ENCODE assay signal across 9 cellular contexts in the genomic region with DNA sequence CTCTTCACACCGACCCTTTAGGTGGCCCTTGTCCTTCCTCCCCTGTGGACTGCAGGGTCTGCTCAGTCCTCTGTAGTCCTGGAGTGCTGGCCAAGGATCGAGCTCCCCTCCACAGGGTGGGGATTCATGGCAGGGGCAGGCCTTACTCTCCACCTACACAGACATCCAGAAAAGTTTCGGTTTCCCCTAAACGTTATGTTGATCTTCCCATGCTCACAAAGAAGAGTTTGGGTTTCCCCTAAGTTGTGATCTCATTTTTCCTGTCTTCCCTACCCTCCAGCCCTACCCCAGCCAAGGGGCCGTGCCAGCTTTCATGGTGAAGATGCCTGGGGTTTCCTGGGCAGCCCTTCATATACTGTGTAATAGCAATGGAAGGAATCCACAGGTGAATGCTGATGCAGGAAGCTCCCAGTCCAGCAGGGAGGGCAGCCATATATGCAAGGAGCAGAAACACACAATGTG.
A peak's percentile ranks its signal among the peaks of the same experiment; 100 is the strongest.
DNase-seq lines count a peak whose midpoint lies in the region; ATAC-seq and TF ChIP-seq lines count a peak whose summit lies in the region.
"Had no signal": no experiment of that assay in that cellular context is flagged by ENCODE, and none has a peak within 500 bp of the region (broad histone marks: within the 10 kb centered on the region; RNA-seq: fewer than 3 reads in every experiment).

No MANE protein-coding gene starts in this region.

- DNase-seq in ACHN (peak; percentile 31), NCI-H1105 (lab: John Stamatoyannopoulos, UW) (no peak)
- DNase-seq in central memory CD4-positive, alpha-beta T cell = no peak
- DNase-seq: NCI-H1048 had no signal

- no peaks in the 10 kb centered on the region for H3K9me3 ChIP-seq in OCI-LY3 (ENCODE audit: insufficient read depth, low read length)

- no peaks in the 10 kb centered on the region for H3K27me3 ChIP-seq in OCI-LY3 (ENCODE audit: low read depth, low read length)

- H3K79me2 ChIP-seq in OCI-LY3 (ENCODE audit: low read length) = no peaks in the 10 kb centered on the region

- peak overlapping the region; percentile 1; the same call in 1 of the 2 replicates for H3K9ac ChIP-seq in OCI-LY3 (ENCODE audit: low read length)

- peak overlapping the region; percentile 15; the same call in 1 of the 2 replicates for H3K27ac ChIP-seq in OCI-LY3 (ENCODE audit: low read length)
- H3K27ac ChIP-seq in cingulate gyrus (ENCODE audit: low read depth, low read length) = peak overlapping the region; percentile 89

- no peaks in the 10 kb centered on the region for H4K20me1 ChIP-seq in OCI-LY3 (ENCODE audit: insufficient read depth, low read length)

- TF ChIP-seq CTCF in OCI-LY3 (IDR thresholded peaks at IDR 0.05; ENCODE audit: low read depth, low read length) (no peak), nephron (IDR thresholded peaks at IDR 0.05; ENCODE audit: unreplicated experiment in 3 of 3) (no peak)

- H3K4me2 ChIP-seq in OCI-LY3 (ENCODE audit: low read length) = peak overlapping the region; percentile 23; the same call in 1 of the 2 replicates

- H3K4me1 Mint-ChIP-seq in nephron = peaks cover 60% of the 10 kb centered on the region

- no peaks in the 10 kb centered on the region for H3K27me3 Mint-ChIP-seq in nephron (ENCODE audit: low read depth)

- peak overlapping the region; percentile 88 to 99 (median 97) for H3K27ac Mint-ChIP-seq in nephron

- H3K36me3 Mint-ChIP-seq in nephron (ENCODE audit: low read depth) = no peaks in the 10 kb centered on the region

- peak overlapping the region in 2 of 3 experiments; percentile 13 to 56 for H3K4me3 Mint-ChIP-seq in nephron

- peak overlapping the region; percentile 28; the same call in 1 of the 2 replicates for H2AFZ ChIP-seq in OCI-LY3 (ENCODE audit: low read depth, low read length)

- peaks cover 9% of the 10 kb centered on the region for H3K36me3 ChIP-seq in OCI-LY3 (replicated peaks; ENCODE audit: low read depth, low read length)

- no peaks in the 10 kb centered on the region for H3K9me3 Mint-ChIP-seq in nephron

- in situ Hi-C loops in ACHN (cut with HindIII; ENCODE audit: low pct_ligation_motif_present, low pct_unique_long_range_greater_than_20kb, low sequenced_read_pairs) = no loop called here

- H3K4me3 ChIP-seq in OCI-LY3 (ENCODE audit: low read length) = no peak overlapping the region

- ATAC-seq in HG02870 (IDR thresholded peaks at IDR 0.05; ENCODE audit: unreplicated experiment) = no peak
- ATAC-seq in GM21367 (IDR thresholded peaks at IDR 0.05; ENCODE audit: unreplicated experiment) = no peak

- peaks cover 59% of the 10 kb centered on the region for H3K4me1 ChIP-seq in OCI-LY3 (ENCODE audit: low read length)
